In genomic region chr17:21199311-21199710, GRCh38 we compare ENCODE assay signal across 1 cellular context.
TF ChIP-seq lines count a peak whose summit lies in the region.

No MANE protein-coding gene starts in this region.

TF ChIP-seq in K562, 482 proteins besides CTCF, POLR2A, EP300 and RAD21 (continued from another document):
- TF ChIP-seq CREBBP (IDR thresholded peaks at IDR 0.05; ENCODE audit: low read depth, low read length), result no peak
- peak; percentile 55 for TF ChIP-seq HDAC2 (IDR thresholded peaks at IDR 0.05)
- TF ChIP-seq CCAR2 (IDR thresholded peaks at IDR 0.05; ENCODE audit: low read depth, low read length), result no peak
- TF ChIP-seq HMBOX1 (IDR thresholded peaks at IDR 0.05), result no peak
- TF ChIP-seq SLC30A9 (CRISPR knock-in tag; IDR thresholded peaks at IDR 0.05), result no peak
- TF ChIP-seq ZNF707 (CRISPR knock-in tag; conservative IDR thresholded peaks at IDR 0.05), result no peak
- TF ChIP-seq PRPF4 (IDR thresholded peaks at IDR 0.05; ENCODE audit: insufficient read depth, low read depth, low read length, poor library complexity, severe bottlenecking), result no peak
- TF ChIP-seq MBD1 (CRISPR knock-in tag; IDR thresholded peaks at IDR 0.05), result no peak
- TF ChIP-seq JUN (IDR thresholded peaks at IDR 0.05; ENCODE audit: borderline replicate concordance, low read depth, low read length), result no peak
- no peak for TF ChIP-seq JUN (CRISPR knock-in tag; IDR thresholded peaks at IDR 0.05; ENCODE audit: borderline replicate concordance)
- no peak for TF ChIP-seq ZSCAN29 (IDR thresholded peaks at IDR 0.05)
- TF ChIP-seq ZNF740 (CRISPR knock-in tag; IDR thresholded peaks at IDR 0.05), result no peak
- TF ChIP-seq ZNF740 (tag; IDR thresholded peaks at IDR 0.05), result no peak
- 0 out of 2 replicates have a peak, but pooled peaks have one; percentile 21 for TF ChIP-seq ARID1B (IDR thresholded peaks at IDR 0.05)
- TF ChIP-seq ESRRA (IDR thresholded peaks at IDR 0.05; ENCODE audit: borderline replicate concordance, low read depth), result peak; percentile 64; the same call in 1 of the 2 replicates
- TF ChIP-seq ID3 (CRISPR knock-in tag; IDR thresholded peaks at IDR 0.05), result no peak
- no peak for TF ChIP-seq ID3 (tag; IDR thresholded peaks at IDR 0.05)
- TF ChIP-seq ATF2 (CRISPR knock-in tag; IDR thresholded peaks at IDR 0.05), result no peak
- no peak for TF ChIP-seq CREB1 (IDR thresholded peaks at IDR 0.05)
- no peak for TF ChIP-seq CREB1 (CRISPR knock-in tag; IDR thresholded peaks at IDR 0.05)
- no peak; the same call in 1 of the 2 replicates for TF ChIP-seq C11orf30 (IDR thresholded peaks at IDR 0.05; ENCODE audit: low read depth)
- TF ChIP-seq GATA2 (CRISPR knock-in tag; IDR thresholded peaks at IDR 0.05), result peak; percentile 29; the same call in 1 of the 2 replicates
- no peak for TF ChIP-seq TFAM (CRISPR knock-in tag; conservative IDR thresholded peaks at IDR 0.05)
- TF ChIP-seq HINFP (tag; conservative IDR thresholded peaks at IDR 0.05; ENCODE audit: low read depth), result no peak
- TF ChIP-seq HMGN3 (IDR thresholded peaks at IDR 0.05; ENCODE audit: borderline replicate concordance, extremely low read depth, insufficient read length, low read depth, low read length), result no peak
- no peak for TF ChIP-seq ETV5 (CRISPR knock-in tag; IDR thresholded peaks at IDR 0.05; ENCODE audit: low read depth)
- no peak for TF ChIP-seq RNF219 (CRISPR knock-in tag; IDR thresholded peaks at IDR 0.05)
- TF ChIP-seq MAFK (IDR thresholded peaks at IDR 0.05; ENCODE audit: low read length), result no peak
- TF ChIP-seq ZNF324 (CRISPR knock-in tag; IDR thresholded peaks at IDR 0.05), result no peak
- TF ChIP-seq RBM22 (IDR thresholded peaks at IDR 0.05; ENCODE audit: low read depth, low read length, poor library complexity, severe bottlenecking), result no peak
- TF ChIP-seq ZNF445 (CRISPR knock-in tag; IDR thresholded peaks at IDR 0.05; ENCODE audit: low read depth), result no peak
- 0 out of 2 replicates have a peak, but pooled peaks have one; percentile 13 for TF ChIP-seq CXXC5 (CRISPR knock-in tag; IDR thresholded peaks at IDR 0.05)
- no peak for TF ChIP-seq ATF4 (CRISPR knock-in tag; IDR thresholded peaks at IDR 0.05)
TF ChIP-seq in K562: peak in this region for 21.
